ENCODE assay signal across 7 cellular contexts in the genomic region with DNA sequence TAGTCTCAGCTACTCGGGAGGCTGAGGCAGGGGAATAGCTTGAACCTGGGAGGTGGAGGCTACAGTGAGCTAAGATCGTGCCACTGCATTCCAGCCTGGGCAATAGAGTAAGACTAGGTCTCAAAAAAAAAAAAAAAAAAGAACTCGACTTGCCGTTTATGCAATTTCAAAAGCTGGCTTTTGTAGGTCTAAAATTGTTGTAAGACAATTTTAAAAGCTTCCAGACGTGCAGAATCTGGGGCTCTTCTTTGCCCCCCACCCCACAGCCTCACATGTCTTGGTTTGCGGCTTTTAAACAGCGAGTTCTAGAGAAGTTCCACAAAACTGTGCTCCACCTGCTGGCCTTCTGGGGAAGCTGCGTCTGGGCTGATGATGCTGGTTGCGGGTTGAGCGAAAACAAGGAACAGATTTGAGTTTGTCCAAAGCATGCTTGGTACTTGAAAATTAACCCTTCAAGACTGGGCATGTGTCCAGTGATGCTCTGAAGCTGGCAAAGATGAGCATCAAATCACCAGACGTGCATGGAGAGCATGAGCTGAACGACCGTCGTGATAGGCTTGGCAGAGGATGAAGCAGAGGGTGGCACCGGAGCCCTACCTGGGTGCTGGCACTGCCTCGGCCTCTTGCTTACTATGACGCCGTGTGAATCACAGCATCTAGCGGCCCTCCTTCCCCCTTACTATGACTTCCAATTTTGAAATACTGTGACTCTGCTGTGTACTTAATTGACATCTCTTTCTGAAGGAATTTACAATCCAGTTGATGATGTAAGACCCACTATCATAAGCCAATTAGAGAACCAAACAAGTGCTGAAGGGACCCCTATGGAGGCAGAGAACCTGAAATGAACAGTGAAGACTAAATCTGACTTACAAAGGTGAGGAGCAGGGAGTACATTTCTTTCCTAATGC.
A peak's percentile ranks its signal among the peaks of the same experiment; 100 is the strongest.
DNase-seq lines count a peak whose midpoint lies in the region; TF ChIP-seq lines count a peak whose summit lies in the region.

No MANE protein-coding gene starts in this region.

- peaks cover 15% of the 10 kb centered on the region for H3K4me1 ChIP-seq in hepatocyte (ENCODE audit: insufficient read depth)
- peaks cover 6% of the 10 kb centered on the region for H3K4me1 ChIP-seq in skeletal muscle satellite cell (ENCODE audit: control insufficient read depth, insufficient read depth, low read length)

- no peaks in the 10 kb centered on the region for H3K79me2 ChIP-seq in hepatocyte

- in situ Hi-C loops in astrocyte of the spinal cord (cut with HindIII; ENCODE audit: low sequenced_read_pairs): no loop called here

- H3K36me3 ChIP-seq in hepatocyte (replicated peaks; ENCODE audit: insufficient read depth, low read depth) (no peaks in the 10 kb centered on the region), skeletal muscle satellite cell (ENCODE audit: insufficient read depth, low read length) (no peaks in the 10 kb centered on the region)

- no peaks in the 10 kb centered on the region for H3K9me2 ChIP-seq in hepatocyte (replicated peaks; ENCODE audit: insufficient read depth)

- H3K4me3 ChIP-seq in GM12864 (ENCODE audit: low read depth, low read length): no peak overlapping the region
- no peak overlapping the region for H3K4me3 ChIP-seq in astrocyte of the spinal cord (ENCODE audit: low read depth, low read length)
- H3K4me3 ChIP-seq in hepatocyte: no peak overlapping the region
- H3K4me3 ChIP-seq in skeletal muscle satellite cell (ENCODE audit: low read length): no peak overlapping the region

- no peak overlapping the region for H3K4me2 ChIP-seq in hepatocyte
- H3K4me2 ChIP-seq in skeletal muscle satellite cell (ENCODE audit: low read length): peak overlapping the region; percentile 1

- 68% methylated on average over 19 of the region's 19 CpGs for WGBS in hepatocyte (ENCODE audit: low lambda C conversion rate, missing lambda C conversion rate)

- TF ChIP-seq CTCF in GM12864 (IDR thresholded peaks at IDR 0.05; ENCODE audit: low read depth, low read length, missing control alignments): peak; percentile 90
- TF ChIP-seq CTCF in astrocyte of the spinal cord (IDR thresholded peaks at IDR 0.05; ENCODE audit: low read depth, low read length): peak; percentile 93
- TF ChIP-seq CTCF in hepatocyte (IDR thresholded peaks at IDR 0.05; ENCODE audit: poor library complexity): peak; percentile 67

- no peak overlapping the region for H2AFZ ChIP-seq in hepatocyte

- H3K9me3 ChIP-seq in hepatocyte (ENCODE audit: low read depth) (no peaks in the 10 kb centered on the region), skeletal muscle satellite cell (replicated peaks; ENCODE audit: low read length) (no peaks in the 10 kb centered on the region)

- no peaks in the 10 kb centered on the region for H3K27me3 ChIP-seq in hepatocyte
- no peaks in the 10 kb centered on the region for H3K27me3 ChIP-seq in skeletal muscle satellite cell (ENCODE audit: control insufficient read depth, insufficient read depth, low read length)

- no peaks in the 10 kb centered on the region for H4K20me1 ChIP-seq in hepatocyte (ENCODE audit: insufficient read depth, poor library complexity, severe bottlenecking)

- H3K27ac ChIP-seq in hepatocyte: no peak overlapping the region

- DNase-seq in GM12864 (ENCODE audit: low read depth) (no peak), HuH-7.5 (ENCODE audit: low spot score) (peak; percentile 34), SW480 (ENCODE audit: low spot score) (peak; percentile 4), astrocyte of the spinal cord (ENCODE audit: low read depth, low spot score) (peak; percentile 70), hepatocyte (ENCODE audit: low spot score) (peak; percentile 69), GF-D8 (lab: John Stamatoyannopoulos, UW) (no peak)

- no peak overlapping the region for H3K9ac ChIP-seq in skeletal muscle satellite cell (ENCODE audit: low read depth, low read length)

Comparison
In these comparisons a context has a peak if more than half of its experiments do, and no peak if none do; other contexts are left out.
1. DNase-seq: peak in HuH-7.5 (single experiment), SW480 (single experiment), astrocyte of the spinal cord (single experiment) and hepatocyte (single experiment); none in GM12864 (single experiment) and GF-D8 (single experiment).
2. Peak in every context shown above with its lines, with median percentiles within 50 percentile points of each other: CTCF ChIP-seq.